Comparison of ENCODE assay signal across 17 cellular contexts in the genomic region with DNA sequence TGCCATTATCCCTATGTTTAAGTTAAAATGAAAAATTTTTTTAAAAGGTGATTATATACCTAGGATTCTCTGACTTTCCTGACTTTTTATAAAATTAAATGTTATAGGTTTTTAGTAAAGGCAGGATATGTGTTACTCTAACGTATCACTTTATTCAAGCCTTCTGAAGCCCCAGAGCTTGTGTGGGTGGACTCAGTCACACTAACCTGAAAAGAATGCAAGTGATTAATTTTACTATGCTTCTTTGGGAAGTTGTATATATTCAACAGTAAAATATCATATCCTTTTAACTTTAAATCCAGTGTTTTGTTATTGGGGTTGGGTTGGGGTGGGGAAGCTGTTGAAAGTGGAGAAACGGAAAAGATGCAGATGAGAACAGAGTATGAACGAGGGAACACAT. TPM values are rescaled to one million over a fixed set of nuclear protein-coding genes. Genes with fewer than 3 reads are reported as not detected.
A peak's percentile ranks its signal among the peaks of the same experiment; 100 is the strongest.
DNase-seq lines count a peak whose midpoint lies in the region; ATAC-seq, FAIRE-seq and TF ChIP-seq lines count a peak whose summit lies in the region.
"Had no signal": no experiment of that assay in that cellular context is flagged by ENCODE, and none has a peak within 500 bp of the region (broad histone marks: within the 10 kb centered on the region; RNA-seq: fewer than 3 reads in every experiment).

No MANE protein-coding gene starts in this region.

- no peaks in the 10 kb centered on the region for H3K27me3 Mint-ChIP-seq in astrocyte (ENCODE audit: low read depth, unreplicated experiment)
- H3K27me3 Mint-ChIP-seq in CD4-positive, alpha-beta T cell = peaks cover 83% of the 10 kb centered on the region
- H3K27me3 Mint-ChIP-seq in activated CD8-positive, alpha-beta T cell treated with anti-CD3 and anti-CD28 coated beads, Interleukin-2, amount 10 ng/mL, durations not matched to agents 7 days and 5 days (ENCODE audit: low read depth) = peaks cover 65% of the 10 kb centered on the region

- H3K9me3 ChIP-seq in GM23248 (ENCODE audit: low read depth) (no peaks in the 10 kb centered on the region), astrocyte (ENCODE audit: insufficient read depth, low read depth, low read length) (no peaks in the 10 kb centered on the region), stomach smooth muscle (ENCODE audit: control insufficient read depth in 2 of 2, low read length in 2 of 2) (no peaks in the 10 kb centered on the region)
- no peaks in the 10 kb centered on the region for H3K9me3 ChIP-seq in CD4-positive, alpha-beta T cell (ENCODE audit: control insufficient read depth, low read length)
- H3K9me3 ChIP-seq: mucosa of descending colon, tibial nerve had no signal

- DNase-seq in GM23248 (peak; percentile 83), astrocyte (ENCODE audit: low read depth) (peak; percentile 79), foreskin fibroblast (peak; percentile 51 to 67)
- no peak for DNase-seq in CD4-positive, alpha-beta T cell
- no peak for DNase-seq in activated CD8-positive, alpha-beta T cell treated with anti-CD3 and anti-CD28 coated beads, Interleukin-2, amount 10 ng/mL, durations not matched to agents 7 days and 5 days
- DNase-seq: activated CD4-positive, alpha-beta memory T cell treated with anti-CD3 and anti-CD28 coated beads for 36 hours; amygdala; effector CD4-positive, alpha-beta T cell; GF-D8; mucosa of descending colon; NCI-H2171 treated with DMSO at 0.1 percent for 48 hours had no signal

- POLR2A ChIA-PET in CD4-positive, alpha-beta T cell (lab: Charles Lee) = no interaction called here
- POLR2A ChIA-PET in activated CD8-positive, alpha-beta T cell treated with anti-CD3 and anti-CD28 coated beads, Interleukin-2, amount 10 ng/mL, durations not matched to agents 7 days and 5 days (lab: Charles Lee) = no interaction called here

- H3K9me2 ChIP-seq in GM23248 (ENCODE audit: insufficient read depth) = no peaks in the 10 kb centered on the region

- CTCF ChIA-PET in CD4-positive, alpha-beta T cell (lab: Charles Lee) = no interaction called here
- CTCF ChIA-PET in activated CD8-positive, alpha-beta T cell treated with anti-CD3 and anti-CD28 coated beads, Interleukin-2, amount 10 ng/mL, durations not matched to agents 7 days and 5 days (lab: Charles Lee) = no interaction called here

- H3K27me3 ChIP-seq in GM23248 (replicated peaks; ENCODE audit: insufficient read depth) (no peaks in the 10 kb centered on the region), astrocyte (ENCODE audit: insufficient read depth, low read length) (no peaks in the 10 kb centered on the region), stomach smooth muscle (ENCODE audit: control insufficient read depth in 1 of 2, insufficient read depth in 2 of 2, low read length in 2 of 2) (no peaks in the 10 kb centered on the region)
- H3K27me3 ChIP-seq in CD4-positive, alpha-beta T cell (ENCODE audit: control insufficient read depth, insufficient read depth, low read length) = peaks cover 34% of the 10 kb centered on the region

- H3F3A ChIP-seq in GM23248 (ENCODE audit: insufficient read depth) = no peaks in the 10 kb centered on the region

- H3K9ac ChIP-seq in GM23248 = no peak overlapping the region
- H3K9ac ChIP-seq in astrocyte (ENCODE audit: low read length) = no peak overlapping the region
- H3K9ac ChIP-seq in stomach smooth muscle (ENCODE audit: low read length in 2 of 2) = no peak overlapping the region
- H3K9ac ChIP-seq: parathyroid adenoma had no signal

- H3K27ac ChIP-seq in GM23248 (no peak overlapping the region), astrocyte (ENCODE audit: low read depth, low read length) (peak overlapping the region; percentile 37), stomach smooth muscle (ENCODE audit: low read length) (peak overlapping the region; percentile 67)
- H3K27ac ChIP-seq in CD4-positive, alpha-beta T cell (ENCODE audit: low read depth, low read length) = no peak overlapping the region
- H3K27ac ChIP-seq: parathyroid adenoma, tibial nerve had no signal

- ATAC-seq in CD4-positive, alpha-beta T cell (ENCODE audit: poor library complexity) = no peak
- no peak for ATAC-seq in esophagus mucosa
- ATAC-seq in activated CD8-positive, alpha-beta T cell treated with anti-CD3 and anti-CD28 coated beads, Interleukin-2, amount 10 ng/mL, durations not matched to agents 7 days and 5 days = no peak

- H4K20me1 ChIP-seq in GM23248 (ENCODE audit: insufficient read depth) (no peaks in the 10 kb centered on the region), astrocyte (ENCODE audit: insufficient read depth, low read length) (no peaks in the 10 kb centered on the region)

- peaks cover 12% of the 10 kb centered on the region for H3K36me3 Mint-ChIP-seq in astrocyte (ENCODE audit: low read depth, unreplicated experiment)
- H3K36me3 Mint-ChIP-seq in CD4-positive, alpha-beta T cell (ENCODE audit: low read depth) = no peaks in the 10 kb centered on the region
- H3K36me3 Mint-ChIP-seq in activated CD8-positive, alpha-beta T cell treated with anti-CD3 and anti-CD28 coated beads, Interleukin-2, amount 10 ng/mL, durations not matched to agents 7 days and 5 days (ENCODE audit: low read depth) = no peaks in the 10 kb centered on the region
- H3K36me3 Mint-ChIP-seq: activated CD4-positive, alpha-beta memory T cell treated with anti-CD3 and anti-CD28 coated beads for 36 hours had no signal

- H3K36me3 ChIP-seq in GM23248 (ENCODE audit: low read depth) (no peaks in the 10 kb centered on the region), astrocyte (ENCODE audit: insufficient read depth, low read length) (no peaks in the 10 kb centered on the region), stomach smooth muscle (ENCODE audit: control insufficient read depth in 2 of 2, insufficient read depth in 2 of 2, low read length in 2 of 2) (peaks cover 31 to 34% of the 10 kb centered on the region in 2 donors)

- H3K4me3 ChIP-seq in GM23248 = no peak overlapping the region
- no peak overlapping the region for H3K4me3 ChIP-seq in astrocyte (ENCODE audit: insufficient read depth, low read depth, low read length)
- no peak overlapping the region for H3K4me3 ChIP-seq in foreskin fibroblast (ENCODE audit: low read depth in 1 of 2, low read length in 2 of 2)
- no peak overlapping the region for H3K4me3 ChIP-seq in stomach smooth muscle (ENCODE audit: low read length in 2 of 2)
- H3K4me3 ChIP-seq: mucosa of descending colon, tibial nerve had no signal

- in situ Hi-C loops in GM23248 (cut with MboI) = no loop called here

- H3K4me2 ChIP-seq in GM23248 (ENCODE audit: unreplicated experiment) (peak overlapping the region; percentile 49), astrocyte (ENCODE audit: low read length) (peak overlapping the region; percentile 66)

- 30 to 33% methylated on average over 3 of the region's 3 CpGs for WGBS in GM23248 (ENCODE audit: low coverage in 1 of 2, low lambda C conversion rate in 2 of 2, missing lambda C conversion rate in 2 of 2), 2 experiments

- H2AFZ ChIP-seq in GM23248 = no peak overlapping the region
- H2AFZ ChIP-seq in astrocyte (ENCODE audit: low read depth, low read length) = peak overlapping the region; percentile 1
- H2AFZ ChIP-seq: parathyroid adenoma had no signal

- no peak overlapping the region for H3K27ac Mint-ChIP-seq in astrocyte (ENCODE audit: unreplicated experiment)
- no peak overlapping the region for H3K27ac Mint-ChIP-seq in CD4-positive, alpha-beta T cell
- no peak overlapping the region for H3K27ac Mint-ChIP-seq in activated CD8-positive, alpha-beta T cell treated with anti-CD3 and anti-CD28 coated beads, Interleukin-2, amount 10 ng/mL, durations not matched to agents 7 days and 5 days
- H3K27ac Mint-ChIP-seq: activated CD4-positive, alpha-beta memory T cell treated with anti-CD3 and anti-CD28 coated beads for 36 hours had no signal

- H3K79me2 ChIP-seq in GM23248 (ENCODE audit: insufficient read depth) (no peaks in the 10 kb centered on the region), astrocyte (ENCODE audit: insufficient read depth, low read length) (no peaks in the 10 kb centered on the region)
- H3K79me2 ChIP-seq: parathyroid adenoma had no signal

- H3K4me1 ChIP-seq in GM23248 (ENCODE audit: insufficient read depth) (peaks cover 11% of the 10 kb centered on the region), astrocyte (ENCODE audit: insufficient read depth, low read length) (peaks cover 6% of the 10 kb centered on the region), stomach smooth muscle (ENCODE audit: control insufficient read depth, insufficient read depth, low read length) (peaks cover 17% of the 10 kb centered on the region)
- H3K4me1 ChIP-seq: parathyroid adenoma, tibial nerve had no signal

- no peaks in the 10 kb centered on the region for H3K9me3 Mint-ChIP-seq in astrocyte (ENCODE audit: unreplicated experiment)
- no peaks in the 10 kb centered on the region for H3K9me3 Mint-ChIP-seq in CD4-positive, alpha-beta T cell
- H3K9me3 Mint-ChIP-seq in activated CD8-positive, alpha-beta T cell treated with anti-CD3 and anti-CD28 coated beads, Interleukin-2, amount 10 ng/mL, durations not matched to agents 7 days and 5 days (ENCODE audit: insufficient read depth) = no peaks in the 10 kb centered on the region
- H3K9me3 Mint-ChIP-seq: activated CD4-positive, alpha-beta memory T cell treated with anti-CD3 and anti-CD28 coated beads for 36 hours had no signal

- H3K4me3 Mint-ChIP-seq in astrocyte (ENCODE audit: unreplicated experiment) = no peak overlapping the region
- no peak overlapping the region for H3K4me3 Mint-ChIP-seq in CD4-positive, alpha-beta T cell
- no peak overlapping the region for H3K4me3 Mint-ChIP-seq in activated CD8-positive, alpha-beta T cell treated with anti-CD3 and anti-CD28 coated beads, Interleukin-2, amount 10 ng/mL, durations not matched to agents 7 days and 5 days
- H3K4me3 Mint-ChIP-seq: activated CD4-positive, alpha-beta memory T cell treated with anti-CD3 and anti-CD28 coated beads for 36 hours had no signal

- intact Hi-C loops in CD4-positive, alpha-beta T cell (cut with DNase I, micrococcal nuclease) = no loop called here

- TF ChIP-seq CTCF in astrocyte (IDR thresholded peaks at IDR 0.05; ENCODE audit: insufficient read depth, low read depth, low read length) = no peak
- no peak for TF ChIP-seq CTCF in foreskin fibroblast (IDR thresholded peaks at IDR 0.05; ENCODE audit: low read depth, low read length)
- TF ChIP-seq CTCF in CD4-positive, alpha-beta T cell (IDR thresholded peaks at IDR 0.05) = no peak

- no peak for FAIRE-seq in astrocyte (lab: Jason Lieb, UNC)
- FAIRE-seq: keratinocyte, TTC549 had no signal

- peaks cover 16% of the 10 kb centered on the region for H3K4me1 Mint-ChIP-seq in astrocyte (ENCODE audit: low read depth, unreplicated experiment)
- H3K4me1 Mint-ChIP-seq in CD4-positive, alpha-beta T cell (ENCODE audit: low read depth) = peaks cover 23% of the 10 kb centered on the region
- peaks cover 11% of the 10 kb centered on the region for H3K4me1 Mint-ChIP-seq in activated CD8-positive, alpha-beta T cell treated with anti-CD3 and anti-CD28 coated beads, Interleukin-2, amount 10 ng/mL, durations not matched to agents 7 days and 5 days (ENCODE audit: low read depth)

RNA-seq across cellular contexts. Expression of a gene that starts 22.8 kb away (rescaled TPM):
- 0.25 TPM in 1 of 2 replicates, not detected in the other for total RNA-seq in GM23248 (2014; rRNA removed; shearing (Covaris generic))
- 0.51 and 0.69 TPM in 2 replicates for polyA plus RNA-seq in GM23248 (2016; fragmentation: Nextera tagmentation; extraction: Ambion mirVana)
- total RNA-seq in astrocyte = 28.5 and 30.7 TPM in 2 replicates
- total RNA-seq in CD4-positive, alpha-beta T cell = not detected
- total RNA-seq in esophagus mucosa = 6.4 TPM
- total RNA-seq in activated CD8-positive, alpha-beta T cell treated with anti-CD3 and anti-CD28 coated beads, Interleukin-2, amount 10 ng/mL, durations not matched to agents 7 days and 5 days = not detected
- total RNA-seq: activated CD4-positive, alpha-beta memory T cell treated with anti-CD3 and anti-CD28 coated beads for 36 hours had no signal
- polyA plus RNA-seq: keratinocyte had no signal

RNA-seq across cellular contexts. Expression of a gene that starts 41.0 kb away (rescaled TPM):
- total RNA-seq in GM23248 (2014; rRNA removed; shearing (Covaris generic)) = 0.22 and 0.38 TPM in 2 replicates
- 0.13 and 0.44 TPM in 2 replicates for polyA plus RNA-seq in GM23248 (2016; fragmentation: Nextera tagmentation; extraction: Ambion mirVana)
- 0.39 and 1.2 TPM in 2 replicates for total RNA-seq in astrocyte
- total RNA-seq in CD4-positive, alpha-beta T cell = under 1 TPM; 0.34 to 0.36 TPM
- 0.20 TPM for total RNA-seq in esophagus mucosa
- not detected for total RNA-seq in activated CD8-positive, alpha-beta T cell treated with anti-CD3 and anti-CD28 coated beads, Interleukin-2, amount 10 ng/mL, durations not matched to agents 7 days and 5 days
- polyA plus RNA-seq: keratinocyte had no signal

Comparison
In these comparisons a context has a peak if more than half of its experiments do, and no peak if none do; other contexts are left out.
1. DNase-seq: peak in GM23248 (single experiment), astrocyte (single experiment) and foreskin fibroblast (2 of 2); none in CD4-positive, alpha-beta T cell (0 of 10) and activated CD8-positive, alpha-beta T cell treated with anti-CD3 and anti-CD28 coated beads, Interleukin-2, amount 10 ng/mL, durations not matched to agents 7 days and 5 days (single experiment).
2. H3K27ac ChIP-seq: peak in astrocyte (single experiment) and stomach smooth muscle (single experiment); none in GM23248 (single experiment) and CD4-positive, alpha-beta T cell (single experiment).